ENCODE assay signal across 9 cellular contexts in the genomic region with DNA sequence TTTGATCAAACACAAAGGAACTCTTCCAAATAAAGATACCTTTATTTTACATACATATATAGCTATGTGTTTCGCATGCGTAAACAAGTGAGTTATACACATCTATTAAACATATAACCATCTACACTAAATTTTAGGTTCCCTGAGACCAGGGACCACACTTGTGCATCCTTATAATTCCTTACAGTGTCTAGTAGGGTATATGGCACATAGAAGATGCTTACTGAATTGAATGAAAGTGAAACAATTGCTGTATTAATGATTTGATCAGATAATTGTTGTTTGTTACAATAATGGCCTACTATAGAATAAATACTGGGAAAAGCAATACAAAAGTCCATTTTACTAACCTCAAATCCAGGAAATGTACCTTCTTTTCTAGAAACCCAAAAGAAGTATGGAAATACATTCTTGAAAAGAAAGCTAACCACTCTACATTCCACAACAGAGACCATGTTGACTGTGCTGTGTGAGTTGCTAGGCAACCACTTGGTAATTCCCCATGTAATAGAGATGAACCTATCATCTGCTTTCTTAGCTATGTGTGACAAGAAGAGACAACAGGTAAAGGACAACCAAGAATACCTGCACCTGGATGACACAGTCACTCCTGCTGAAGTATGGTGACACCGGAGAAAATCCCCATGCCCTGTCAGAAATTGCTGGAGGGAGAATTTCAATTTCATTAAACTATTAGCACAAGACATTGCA. TPM values are rescaled to one million over a fixed set of nuclear protein-coding genes. Genes with fewer than 3 reads are reported as not detected.
A peak's percentile ranks its signal among the peaks of the same experiment; 100 is the strongest.
DNase-seq lines count a peak whose midpoint lies in the region; ATAC-seq, FAIRE-seq and TF ChIP-seq lines count a peak whose summit lies in the region.
"Had no signal": no experiment of that assay in that cellular context is flagged by ENCODE, and none has a peak within 500 bp of the region (broad histone marks: within the 10 kb centered on the region; RNA-seq: fewer than 3 reads in every experiment).

No MANE protein-coding gene starts in this region.

- no peaks in the 10 kb centered on the region for H3K36me3 ChIP-seq in GM12878 (ENCODE audit: control insufficient read depth in 2 of 2, insufficient read depth in 2 of 2, low read length in 1 of 2)
- no peaks in the 10 kb centered on the region for H3K36me3 ChIP-seq in parathyroid adenoma (ENCODE audit: control insufficient read depth, insufficient read depth, low read length)
- H3K36me3 ChIP-seq: BLaER1 had no signal

- no peak for TF ChIP-seq POLR2A in GM12878 (IDR thresholded peaks at IDR 0.05; ENCODE audit: low read depth, low read length)
- no peak for TF ChIP-seq POLR2A in lower leg skin (IDR thresholded peaks at IDR 0.05)

- no peak for TF ChIP-seq RAD21 in GM12878 (IDR thresholded peaks at IDR 0.05; ENCODE audit: insufficient read depth, low read depth, low read length)

- no peak overlapping the region for H3K4me2 ChIP-seq in GM12878 (ENCODE audit: control insufficient read depth, insufficient read depth)
- H3K4me2 ChIP-seq in parathyroid adenoma (ENCODE audit: low read length), result peak overlapping the region; percentile 36
- H3K4me2 ChIP-seq: BLaER1 had no signal

- H3K4me3 ChIP-seq in GM12878, result no peak overlapping the region
- H3K4me3 ChIP-seq in parathyroid adenoma (ENCODE audit: low read depth, low read length), result no peak overlapping the region
- H3K4me3 ChIP-seq in lower leg skin (ENCODE audit: low read depth, poor library complexity, severe bottlenecking), result no peak overlapping the region
- H3K4me3 ChIP-seq: BLaER1 had no signal

- SMC1A ChIA-PET in GM12878 (lab: Charles Lee; ENCODE audit: uncharacterized antibody, unreplicated experiment), result interaction anchor here (0.7 to 13.7 kb wide), 15 partner anchors 9 to 214 kb away, joined by 3 to 214 read pairs (median 5); a partner anchor contains a TSS

- 92% methylated on average over 3 of the region's 3 CpGs for WGBS in GM12878 (ENCODE audit: insufficient coverage, insufficient replicate concordance, low lambda C conversion rate, missing lambda C conversion rate)
- 65 to 75% methylated on average over 3 of the region's 3 CpGs for WGBS in lower leg skin, 2 donors

- peak; percentile 13 for FAIRE-seq in GM12878 (lab: Jason Lieb, UNC)

- no peak for TF ChIP-seq CTCF in GM12878 (IDR thresholded peaks at IDR 0.05 in 2 of 3, conservative IDR thresholded peaks at IDR 0.05 in 1 of 3; ENCODE audit: control insufficient read depth in 2 of 3, extremely low read depth in 1 of 3, insufficient read depth in 1 of 3, low read depth in 3 of 3, low read length in 3 of 3)
- TF ChIP-seq CTCF in parathyroid adenoma (IDR thresholded peaks at IDR 0.05), result no peak
- no peak for TF ChIP-seq CTCF in lower leg skin (IDR thresholded peaks at IDR 0.05)

- intact Hi-C loops in GM12878 (cut with micrococcal nuclease; ENCODE audit: unreplicated experiment) (no loop called here), lower leg skin (cut with DNase I; ENCODE audit: low total_unique reads) (no loop called here)

- POLR2A ChIA-PET in GM12878 (lab: Charles Lee), result interaction anchor here (0.6 to 1.4 kb wide), 8 partner anchors 9 to 123 kb away, joined by 3 to 4 read pairs (median 3); no protein-coding TSS in a partner anchor

- peaks cover 4% of the 10 kb centered on the region for H3K9me3 ChIP-seq in GM12878 (replicated peaks; ENCODE audit: control insufficient read depth, insufficient read depth, low read length)
- H3K9me3 ChIP-seq in parathyroid adenoma (ENCODE audit: control insufficient read depth, low read length), result no peaks in the 10 kb centered on the region

- no peak overlapping the region for H3K27ac ChIP-seq in GM12878 (ENCODE audit: control insufficient read depth, insufficient read depth)
- peak overlapping the region; percentile 50 for H3K27ac ChIP-seq in parathyroid adenoma
- H3K27ac ChIP-seq: BLaER1 had no signal

- H3K79me2 ChIP-seq in GM12878 (ENCODE audit: control insufficient read depth, insufficient read depth, low read length) (no peaks in the 10 kb centered on the region), parathyroid adenoma (no peaks in the 10 kb centered on the region)

- H3K4me1 ChIP-seq in GM12878 (ENCODE audit: control insufficient read depth, insufficient read depth, low read length), result peaks cover 21% of the 10 kb centered on the region
- peaks cover 32% of the 10 kb centered on the region for H3K4me1 ChIP-seq in parathyroid adenoma

- TF ChIP-seq EP300 in GM12878 (IDR thresholded peaks at IDR 0.05; ENCODE audit: borderline replicate concordance in 1 of 2, control insufficient read depth in 1 of 2, low read depth in 2 of 2, low read length in 2 of 2), result no peak

- ATAC-seq in activated CD4-positive, CD25-positive, alpha-beta regulatory T cell treated with anti-CD3 and anti-CD28 coated beads, Interleukin-2, amount 50 U/mL, for 24 hours, result peak; percentile 55 to 56
- peak; percentile 61 for ATAC-seq in HG03175 (IDR thresholded peaks at IDR 0.05; ENCODE audit: unreplicated experiment)
- ATAC-seq in GM12878, result peak; percentile 82
- no peak for ATAC-seq in GM21381 (IDR thresholded peaks at IDR 0.05; ENCODE audit: unreplicated experiment)

- CTCF ChIA-PET in GM12878 (lab: Yijun Ruan, JAX), result interaction anchor here (0.6 to 20.7 kb wide), 13 partner anchors 2 to 376 kb away, joined by 3 to 719 read pairs (median 6); no protein-coding TSS in a partner anchor

- in situ Hi-C loops in GM12878 (cut with MboI), result no loop called here

- H3K9ac ChIP-seq in GM12878 (ENCODE audit: control insufficient read depth, insufficient read depth, low read length), result no peak overlapping the region
- H3K9ac ChIP-seq in parathyroid adenoma, result no peak overlapping the region
- H3K9ac ChIP-seq: BLaER1 had no signal

- RAD21 ChIA-PET in GM12878 (lab: Charles Lee; ENCODE audit: unreplicated experiment), result interaction anchor here (0.5 to 8.8 kb wide), 16 partner anchors 9 to 213 kb away, joined by 3 to 58 read pairs (median 6); no protein-coding TSS in a partner anchor

- no TSS peak for BruUV-seq in GM12878 (replicated peaks; lab: Mats Ljungman, UMichigan)

- no peaks in the 10 kb centered on the region for H4K20me1 ChIP-seq in GM12878 (ENCODE audit: control insufficient read depth, insufficient read depth)
- H4K20me1 ChIP-seq: BLaER1 had no signal

- H3K27me3 ChIP-seq in GM12878 (replicated peaks in 1 of 2; ENCODE audit: control insufficient read depth in 2 of 2, insufficient read depth in 2 of 2, low read length in 1 of 2), result no peaks in the 10 kb centered on the region; a peak in 1 of 4 replicates
- H3K27me3 ChIP-seq in parathyroid adenoma (ENCODE audit: control insufficient read depth, insufficient read depth, low read length), result no peaks in the 10 kb centered on the region
- H3K27me3 ChIP-seq: BLaER1 had no signal

- DNase-seq in activated CD4-positive, CD25-positive, alpha-beta regulatory T cell treated with anti-CD3 and anti-CD28 coated beads, Interleukin-2, amount 50 U/mL, for 72 hours, result no peak
- DNase-seq in GM12878 (ENCODE audit: low read depth, low spot score) (no peak), SW 1271 (lab: John Stamatoyannopoulos, UW) (no peak), lower leg skin (ENCODE audit: low spot score in 2 of 2) (no peak)

- no peak overlapping the region for H2AFZ ChIP-seq in GM12878 (ENCODE audit: control insufficient read depth, low read depth, low read length)
- no peak overlapping the region for H2AFZ ChIP-seq in parathyroid adenoma

RNA-seq across cellular contexts. Expression of a gene that starts 11.9 kb away (rescaled TPM):
- 57.9 and 60.2 TPM in 2 replicates for total RNA-seq in GM12878 (2013; cell fraction: nucleolus; rRNA removed)
- total RNA-seq in GM12878 (2014; rRNA removed) (19.8 and 24.7 TPM in 2 replicates), GM12878 (2014; rRNA removed; fragmentation: Illumina TruSeq; extraction: Trizol) (16.3 and 17.2 TPM in 2 replicates), GM12878 (2021) (17.7 and 20.3 TPM in 2 replicates), lower leg skin (10 to 100 TPM; 36.6 to 60.0 (median 52.1) TPM)
- 6.8 TPM for polyA plus RNA-seq in GM12878 (2011; ENCODE audit: low read depth)
- polyA plus RNA-seq in GM12878 (2011; rRNA removed) (29.5 and 35.3 TPM in 2 replicates), GM12878 (2014; fragmentation: Illumina TruSeq; extraction: Trizol) (17.0 and 20.8 TPM in 2 replicates), GM12878 (2014; fragmentation: Nextera tagmentation; extraction: Ambion mirVana) (1 to 10 TPM; 5.6 to 6.6 TPM), GM12878 (2014; rRNA removed) (14.5 and 16.8 TPM in 2 replicates), GM12878 (2016; fragmentation: Nextera tagmentation; extraction: Ambion mirVana) (10 to 100 TPM; 11.9 to 14.4 TPM)
- 23.3 and 24.7 TPM in 2 replicates for polyA plus RNA-seq in GM12878 (2011; cell fraction: cytosol; rRNA removed)
- 18.1 and 20.6 TPM in 2 replicates for polyA plus RNA-seq in GM12878 (2011; cell fraction: nucleus; rRNA removed)
- polyA plus RNA-seq in GM12878 (2012), result 6.9 and 9.0 TPM in 2 replicates
- polyA minus RNA-seq in GM12878 (2011; rRNA and poly(A)+ RNA removed), result 27.8 and 31.7 TPM in 2 replicates
- 10.4 and 11.5 TPM in 2 replicates for polyA minus RNA-seq in GM12878 (2011; cell fraction: cytosol; rRNA and poly(A)+ RNA removed)
- polyA minus RNA-seq in GM12878 (2011; cell fraction: nucleus; rRNA and poly(A)+ RNA removed), result 8.9 and 10.4 TPM in 2 replicates

RNA-seq across cellular contexts. Expression of a gene that starts 55.4 kb away (rescaled TPM):
- not detected in 2 replicates for total RNA-seq in GM12878 (2013; cell fraction: nucleolus; rRNA removed)
- total RNA-seq in GM12878 (2014; rRNA removed) (not detected in 2 replicates), GM12878 (2014; rRNA removed; fragmentation: Illumina TruSeq; extraction: Trizol) (not detected in 2 replicates), GM12878 (2021) (not detected in 2 replicates), lower leg skin (not detected)
- polyA plus RNA-seq in GM12878 (2011; ENCODE audit: low read depth), result not detected
- polyA plus RNA-seq in GM12878 (2011; rRNA removed) (not detected in 2 replicates), GM12878 (2014; fragmentation: Illumina TruSeq; extraction: Trizol) (not detected in 2 replicates), GM12878 (2014; fragmentation: Nextera tagmentation; extraction: Ambion mirVana) (not detected), GM12878 (2014; rRNA removed) (not detected in 2 replicates), GM12878 (2016; fragmentation: Nextera tagmentation; extraction: Ambion mirVana) (under 1 TPM in 1 of 2 experiments, not detected in 1; 0.06 TPM)
- polyA plus RNA-seq in GM12878 (2011; cell fraction: cytosol; rRNA removed), result 0.02 and 0.03 TPM in 2 replicates
- polyA plus RNA-seq in GM12878 (2011; cell fraction: nucleus; rRNA removed), result 0.03 and 0.04 TPM in 2 replicates
- polyA plus RNA-seq in GM12878 (2012), result not detected in 2 replicates
- polyA minus RNA-seq in GM12878 (2011; rRNA and poly(A)+ RNA removed), result 0.10 TPM in 1 of 2 replicates, not detected in the other
- polyA minus RNA-seq in GM12878 (2011; cell fraction: cytosol; rRNA and poly(A)+ RNA removed), result not detected in 2 replicates
- not detected in 2 replicates for polyA minus RNA-seq in GM12878 (2011; cell fraction: nucleus; rRNA and poly(A)+ RNA removed)

RNA-seq across cellular contexts. Expression of a gene that starts 57.7 kb away (rescaled TPM):
- 24.2 and 27.6 TPM in 2 replicates for total RNA-seq in GM12878 (2013; cell fraction: nucleolus; rRNA removed)
- total RNA-seq in GM12878 (2014; rRNA removed), result 19.1 and 22.8 TPM in 2 replicates
- 2.8 and 3.4 TPM in 2 replicates for total RNA-seq in GM12878 (2014; rRNA removed; fragmentation: Illumina TruSeq; extraction: Trizol)
- 33.3 and 34.5 TPM in 2 replicates for total RNA-seq in GM12878 (2021)
- polyA plus RNA-seq in GM12878 (2011; ENCODE audit: low read depth), result 3.2 TPM
- polyA plus RNA-seq in GM12878 (2011; rRNA removed), result 8.3 and 9.7 TPM in 2 replicates
- polyA plus RNA-seq in GM12878 (2011; cell fraction: cytosol; rRNA removed), result 11.4 and 14.5 TPM in 2 replicates
- 25.0 and 34.8 TPM in 2 replicates for polyA plus RNA-seq in GM12878 (2011; cell fraction: nucleus; rRNA removed)
- polyA plus RNA-seq in GM12878 (2012), result 13.7 and 15.9 TPM in 2 replicates
- polyA plus RNA-seq in GM12878 (2014; fragmentation: Illumina TruSeq; extraction: Trizol), result 1.6 and 2.9 TPM in 2 replicates
- polyA plus RNA-seq in GM12878 (2014; fragmentation: Nextera tagmentation; extraction: Ambion mirVana), result 1 to 10 TPM; 1.2 to 1.9 TPM
- polyA plus RNA-seq in GM12878 (2014; rRNA removed), result 11.6 and 14.4 TPM in 2 replicates
- polyA plus RNA-seq in GM12878 (2016; fragmentation: Nextera tagmentation; extraction: Ambion mirVana), result 1 to 10 TPM; 1.4 to 2.3 TPM
- 7.2 and 13.4 TPM in 2 replicates for polyA minus RNA-seq in GM12878 (2011; rRNA and poly(A)+ RNA removed)
- 19.1 and 23.4 TPM in 2 replicates for polyA minus RNA-seq in GM12878 (2011; cell fraction: cytosol; rRNA and poly(A)+ RNA removed)
- 16.6 and 29.0 TPM in 2 replicates for polyA minus RNA-seq in GM12878 (2011; cell fraction: nucleus; rRNA and poly(A)+ RNA removed)
- total RNA-seq in lower leg skin, result 100 to 1,000 TPM in 1 of 4 donors, 10 to 100 TPM in 3; 64.5 to 100 (median 94.0) TPM
